8 cellular contexts compared by ENCODE assay signal in genomic region chr3:125356140-125357026, GRCh38. TPM values are rescaled to one million over a fixed set of nuclear protein-coding genes. Genes with fewer than 3 reads are reported as not detected.
DNase-seq lines count a peak whose midpoint lies in the region; ATAC-seq and TF ChIP-seq lines count a peak whose summit lies in the region.

No MANE protein-coding gene starts in this region.

- peak; percentile 13 for ATAC-seq in GM18909 (IDR thresholded peaks at IDR 0.05; ENCODE audit: poor library complexity, unreplicated experiment)

- H3K9me3 ChIP-seq in esophagus squamous epithelium (no peaks in the 10 kb centered on the region), prostate gland (no peaks in the 10 kb centered on the region)

- H3K4me1 ChIP-seq in esophagus squamous epithelium = peaks cover 6 to 49% (median 12%) of the 10 kb centered on the region in 3 donors
- no peaks in the 10 kb centered on the region for H3K4me1 ChIP-seq in prostate gland (replicated peaks)

- WGBS in esophagus squamous epithelium, 2 donors = 29 to 36% methylated on average over 5 of the region's 5 CpGs
- 12% methylated on average over 5 of the region's 5 CpGs for WGBS in prostate gland

- H3K27me3 ChIP-seq in esophagus squamous epithelium (no peaks in the 10 kb centered on the region), prostate gland (replicated peaks; ENCODE audit: insufficient read depth) (no peaks in the 10 kb centered on the region)

- H3K36me3 ChIP-seq in esophagus squamous epithelium (no peaks in the 10 kb centered on the region), prostate gland (no peaks in the 10 kb centered on the region)

- DNase-seq in NAMALWA (ENCODE audit: low spot score) (peak; percentile 21), esophagus squamous epithelium (lab: John Stamatoyannopoulos, UW) (no peak), prostate gland (ENCODE audit: low spot score) (no peak), activated gamma-delta T cell (lab: John Stamatoyannopoulos, UW) (no peak), SW 1271 (lab: John Stamatoyannopoulos, UW) (no peak), posterior vena cava (ENCODE audit: low spot score) (no peak)
- no peak for DNase-seq in effector CD8-positive, alpha-beta T cell (lab: John Stamatoyannopoulos, UW)

- intact Hi-C loops in esophagus squamous epithelium (cut with DNase I) = no loop called here
- intact Hi-C loops in prostate gland (cut with DNase I) = no loop called here
- intact Hi-C loops in posterior vena cava (cut with DNase I) = no loop called here

- peak overlapping the region; percentile 45 to 64 (median 56) for H3K27ac ChIP-seq in esophagus squamous epithelium
- peak overlapping the region; percentile 80 for H3K27ac ChIP-seq in prostate gland

- TF ChIP-seq POLR2A in esophagus squamous epithelium (IDR thresholded peaks at IDR 0.05) = no peak
- TF ChIP-seq POLR2A in prostate gland (IDR thresholded peaks at IDR 0.05) = no peak

- H3K4me3 ChIP-seq in esophagus squamous epithelium (peak overlapping the region; percentile 42 to 74 (median 55)), prostate gland (peak overlapping the region; percentile 47 to 53)

- TF ChIP-seq CTCF in esophagus squamous epithelium (IDR thresholded peaks at IDR 0.05) (no peak), prostate gland (IDR thresholded peaks at IDR 0.05) (no peak)

RNA-seq across cellular contexts. Expression of gene ZNF148, which starts 18.7 kb away (rescaled TPM):
- total RNA-seq in esophagus squamous epithelium = 10 to 100 TPM; 10.7 to 25.9 (median 16.9) TPM
- 10 to 100 TPM; 26.9 to 28.5 TPM for total RNA-seq in prostate gland
- total RNA-seq in posterior vena cava = 10 to 100 TPM; 39.7 to 45.5 TPM
